In genomic region chr14:99517643-99518381, GRCh38 we compare ENCODE assay signal across 16 cellular contexts. TPM values are rescaled to one million over a fixed set of nuclear protein-coding genes. Genes with fewer than 3 reads are reported as not detected.
A peak's percentile ranks its signal among the peaks of the same experiment; 100 is the strongest.
DNase-seq lines count a peak whose midpoint lies in the region; ATAC-seq and TF ChIP-seq lines count a peak whose summit lies in the region.
"Had no signal": no experiment of that assay in that cellular context is flagged by ENCODE, and none has a peak within 500 bp of the region (broad histone marks: within the 10 kb centered on the region; RNA-seq: fewer than 3 reads in every experiment).

No MANE protein-coding gene starts in this region.

- H3K27me3 ChIP-seq in left lung (no peaks in the 10 kb centered on the region), upper lobe of right lung (no peaks in the 10 kb centered on the region)
- H3K27me3 ChIP-seq: thyroid gland had no signal

- no peaks in the 10 kb centered on the region for H3K27me3 Mint-ChIP-seq in activated naive CD8-positive, alpha-beta T cell treated with anti-CD3 and anti-CD28 coated beads, Interleukin-2, amount 50 U/mL, for 24 hours
- no peaks in the 10 kb centered on the region for H3K27me3 Mint-ChIP-seq in activated naive CD8-positive, alpha-beta T cell treated with anti-CD3 and anti-CD28 coated beads for 36 hours
- H3K27me3 Mint-ChIP-seq: CD4-positive, CD25-positive, alpha-beta regulatory T cell; natural killer cell treated with Interleukin-12 subunit alpha and Interleukin-12 subunit beta and Interleukin-15 and Interleukin-18, amount 100 ng/mL, for 72 hours had no signal

- H3K36me3 ChIP-seq in left lung (peaks cover 0 to 28% of the 10 kb centered on the region in 2 donors), upper lobe of right lung (peaks cover 8% of the 10 kb centered on the region)
- H3K36me3 ChIP-seq: thyroid gland had no signal

- H3K4me3 ChIP-seq in left lung (no peak overlapping the region), upper lobe of right lung (no peak overlapping the region)
- H3K4me3 ChIP-seq: HAP-1, thyroid gland had no signal

- H3K4me1 Mint-ChIP-seq in activated naive CD8-positive, alpha-beta T cell treated with anti-CD3 and anti-CD28 coated beads, Interleukin-2, amount 50 U/mL, for 24 hours, result no peaks in the 10 kb centered on the region
- H3K4me1 Mint-ChIP-seq in activated naive CD8-positive, alpha-beta T cell treated with anti-CD3 and anti-CD28 coated beads for 36 hours, result no peaks in the 10 kb centered on the region
- H3K4me1 Mint-ChIP-seq: CD4-positive, CD25-positive, alpha-beta regulatory T cell had no signal

- no peak for DNase-seq in activated naive CD8-positive, alpha-beta T cell treated with anti-CD3 and anti-CD28 coated beads, Interleukin-2, amount 50 U/mL, for 24 hours
- no peak for DNase-seq in activated naive CD8-positive, alpha-beta T cell treated with anti-CD3 and anti-CD28 coated beads for 36 hours
- DNase-seq in left lung (peak; percentile 30 to 70), upper lobe of right lung (peak; percentile 64), caudate nucleus (lab: John Stamatoyannopoulos, UW) (no peak), NCI-H2081 (lab: John Stamatoyannopoulos, UW) (no peak)
- DNase-seq: amniotic stem cell had no signal

- no peaks in the 10 kb centered on the region for H3K9me3 Mint-ChIP-seq in activated naive CD8-positive, alpha-beta T cell treated with anti-CD3 and anti-CD28 coated beads, Interleukin-2, amount 50 U/mL, for 24 hours
- H3K9me3 Mint-ChIP-seq in activated naive CD8-positive, alpha-beta T cell treated with anti-CD3 and anti-CD28 coated beads for 36 hours, result no peaks in the 10 kb centered on the region
- H3K9me3 Mint-ChIP-seq: activated T-helper 1 cell treated with anti-CD3 and anti-CD28 coated beads, Interleukin-12 subunit alpha, Interleukin-12 subunit beta, Interleukin-2, Interleukin-4 antibody, amounts not matched to agents 30 ng/mL and 10 ng/mL and 1 ng/mL, durations not matched to agents 14 hours and 24 hours and 36 hours; CD4-positive, CD25-positive, alpha-beta regulatory T cell; natural killer cell treated with Interleukin-12 subunit alpha and Interleukin-12 subunit beta and Interleukin-15 and Interleukin-18, amount 100 ng/mL, for 72 hours; T-helper 1 cell treated with Interleukin-12 subunit alpha and Interleukin-12 subunit beta and Interleukin-4 antibody, amounts not matched to agents 30 μg/mL and 1 μg/mL, for 36 hours; WTC11 had no signal

- H3K9me3 ChIP-seq in left lung (no peaks in the 10 kb centered on the region), upper lobe of right lung (no peaks in the 10 kb centered on the region)
- H3K9me3 ChIP-seq: HAP-1, thyroid gland had no signal

- no peak for TF ChIP-seq CTCF in left lung (IDR thresholded peaks at IDR 0.05)
- no peak for TF ChIP-seq CTCF in upper lobe of right lung (IDR thresholded peaks at IDR 0.05)

- H3K27ac ChIP-seq in left lung (no peak overlapping the region), upper lobe of right lung (no peak overlapping the region), caudate nucleus (ENCODE audit: low read depth, low read length) (no peak overlapping the region)
- H3K27ac ChIP-seq: thyroid gland had no signal

- H3K4me3 Mint-ChIP-seq in activated naive CD8-positive, alpha-beta T cell treated with anti-CD3 and anti-CD28 coated beads, Interleukin-2, amount 50 U/mL, for 24 hours, result no peak overlapping the region
- H3K4me3 Mint-ChIP-seq in activated naive CD8-positive, alpha-beta T cell treated with anti-CD3 and anti-CD28 coated beads for 36 hours, result no peak overlapping the region
- H3K4me3 Mint-ChIP-seq: activated T-helper 1 cell treated with anti-CD3 and anti-CD28 coated beads, Interleukin-12 subunit alpha, Interleukin-12 subunit beta, Interleukin-2, Interleukin-4 antibody, amounts not matched to agents 30 ng/mL and 10 ng/mL and 1 ng/mL, durations not matched to agents 14 hours and 24 hours and 36 hours; CD4-positive, CD25-positive, alpha-beta regulatory T cell; natural killer cell treated with Interleukin-12 subunit alpha and Interleukin-12 subunit beta and Interleukin-15 and Interleukin-18, amount 100 ng/mL, for 72 hours; T-helper 1 cell treated with Interleukin-12 subunit alpha and Interleukin-12 subunit beta and Interleukin-4 antibody, amounts not matched to agents 30 μg/mL and 1 μg/mL, for 36 hours; WTC11 had no signal

- intact Hi-C loops in left lung (cut with DNase I), result loop anchor here in 1 of 2 donors (5.0 kb wide), 1 partner anchor 109 kb away; no protein-coding TSS in a partner anchor
- intact Hi-C loops in upper lobe of right lung (cut with DNase I), result loop anchor here (5.0 kb wide), 1 partner anchor 109 kb away; no protein-coding TSS in a partner anchor

- H3K4me1 ChIP-seq in left lung, result peaks cover 0 to 7% of the 10 kb centered on the region in 2 donors
- peaks cover 3% of the 10 kb centered on the region for H3K4me1 ChIP-seq in upper lobe of right lung

- ATAC-seq in activated naive CD8-positive, alpha-beta T cell treated with anti-CD3 and anti-CD28 coated beads, Interleukin-2, amount 50 U/mL, for 24 hours, result peak; percentile 3
- peak; percentile 2 for ATAC-seq in HG02798 (IDR thresholded peaks at IDR 0.05; ENCODE audit: poor library complexity, unreplicated experiment)
- no peak for ATAC-seq in left lung
- ATAC-seq in upper lobe of right lung, result no peak
- no peak for ATAC-seq in GM18861 (IDR thresholded peaks at IDR 0.05; ENCODE audit: unreplicated experiment)

- no peak overlapping the region for H3K27ac Mint-ChIP-seq in activated naive CD8-positive, alpha-beta T cell treated with anti-CD3 and anti-CD28 coated beads, Interleukin-2, amount 50 U/mL, for 24 hours
- no peak overlapping the region for H3K27ac Mint-ChIP-seq in activated naive CD8-positive, alpha-beta T cell treated with anti-CD3 and anti-CD28 coated beads for 36 hours
- H3K27ac Mint-ChIP-seq: activated T-helper 1 cell treated with anti-CD3 and anti-CD28 coated beads, Interleukin-12 subunit alpha, Interleukin-12 subunit beta, Interleukin-2, Interleukin-4 antibody, amounts not matched to agents 30 ng/mL and 10 ng/mL and 1 ng/mL, durations not matched to agents 14 hours and 24 hours and 36 hours; CD4-positive, CD25-positive, alpha-beta regulatory T cell; natural killer cell treated with Interleukin-12 subunit alpha and Interleukin-12 subunit beta and Interleukin-15 and Interleukin-18, amount 100 ng/mL, for 72 hours; T-helper 1 cell treated with Interleukin-12 subunit alpha and Interleukin-12 subunit beta and Interleukin-4 antibody, amounts not matched to agents 30 μg/mL and 1 μg/mL, for 36 hours; WTC11 had no signal

- no peaks in the 10 kb centered on the region for H3K36me3 Mint-ChIP-seq in activated naive CD8-positive, alpha-beta T cell treated with anti-CD3 and anti-CD28 coated beads, Interleukin-2, amount 50 U/mL, for 24 hours (ENCODE audit: low read depth)
- no peaks in the 10 kb centered on the region for H3K36me3 Mint-ChIP-seq in activated naive CD8-positive, alpha-beta T cell treated with anti-CD3 and anti-CD28 coated beads for 36 hours
- H3K36me3 Mint-ChIP-seq: CD4-positive, CD25-positive, alpha-beta regulatory T cell; natural killer cell treated with Interleukin-12 subunit alpha and Interleukin-12 subunit beta and Interleukin-15 and Interleukin-18, amount 100 ng/mL, for 72 hours; WTC11 had no signal

RNA-seq across cellular contexts. Expression of gene CCNK, which starts 36.6 kb away (rescaled TPM):
- total RNA-seq in activated naive CD8-positive, alpha-beta T cell treated with anti-CD3 and anti-CD28 coated beads for 36 hours, result 100 to 1,000 TPM; 103 to 108 TPM
- total RNA-seq in left lung (10 to 100 TPM; 45.4 to 52.5 TPM), upper lobe of right lung (48.7 TPM)

RNA-seq across cellular contexts. Expression of gene SETD3, which starts 37.2 kb away (rescaled TPM):
- 10 to 100 TPM; 52.6 to 54.5 TPM for total RNA-seq in activated naive CD8-positive, alpha-beta T cell treated with anti-CD3 and anti-CD28 coated beads for 36 hours
- total RNA-seq in left lung (10 to 100 TPM; 69.1 to 78.7 TPM), upper lobe of right lung (90.3 TPM)

Comparison
In these comparisons a context has a peak if more than half of its experiments do, and no peak if none do; other contexts are left out.
1. ATAC-seq: peak in activated naive CD8-positive, alpha-beta T cell treated with anti-CD3 and anti-CD28 coated beads, Interleukin-2, amount 50 U/mL, for 24 hours (single experiment) and HG02798 (single experiment); none in left lung (single experiment), upper lobe of right lung (single experiment) and GM18861 (single experiment).
2. DNase-seq: peak in left lung (2 of 2) and upper lobe of right lung (single experiment); none in activated naive CD8-positive, alpha-beta T cell treated with anti-CD3 and anti-CD28 coated beads, Interleukin-2, amount 50 U/mL, for 24 hours (single experiment), activated naive CD8-positive, alpha-beta T cell treated with anti-CD3 and anti-CD28 coated beads for 36 hours (single experiment), caudate nucleus (0 of 61) and NCI-H2081 (0 of 2).